8 cellular contexts compared by ENCODE assay signal in the genomic region with DNA sequence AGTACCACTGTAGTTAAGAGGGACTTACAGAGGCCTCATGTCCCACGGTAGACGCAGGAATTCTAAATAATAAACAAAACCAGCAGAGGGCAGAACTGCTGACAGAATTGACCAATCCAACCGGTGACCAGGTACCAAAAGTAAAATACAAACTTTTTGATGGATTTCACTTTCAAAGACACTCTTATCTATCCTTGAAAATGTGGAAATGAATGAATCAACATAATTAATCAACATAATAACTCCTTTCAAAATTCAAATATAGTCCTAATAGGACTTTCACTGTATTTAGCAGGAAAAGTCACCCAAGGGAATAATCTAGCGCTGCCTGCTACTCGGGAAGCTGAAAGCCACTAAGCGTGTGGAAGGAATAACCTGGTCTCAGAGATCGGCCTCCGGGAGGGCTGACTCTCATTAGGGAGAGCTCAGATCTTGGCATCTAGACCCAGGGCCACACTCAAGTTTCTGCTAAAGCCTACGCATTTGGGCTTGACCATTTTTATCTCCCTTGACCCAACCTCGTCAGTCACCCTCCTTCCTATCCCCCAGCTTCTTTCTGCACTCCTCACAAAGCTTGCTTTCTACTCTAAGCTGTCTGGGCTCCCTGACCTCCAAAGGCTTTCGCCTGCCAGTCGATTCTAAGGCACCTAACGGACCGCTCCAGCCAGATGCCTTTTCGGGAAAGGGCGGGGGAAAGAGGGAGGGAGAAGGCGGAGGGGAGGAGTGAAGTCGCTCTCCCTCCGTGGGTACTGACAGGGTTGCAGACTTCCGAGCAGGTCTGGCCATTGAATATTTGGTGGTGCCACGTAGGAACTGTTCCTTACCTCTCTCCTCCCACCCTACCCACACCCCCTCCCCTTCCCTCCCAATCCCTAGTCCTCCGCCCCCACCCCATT. TPM values are rescaled to one million over a fixed set of nuclear protein-coding genes. Genes with fewer than 3 reads are reported as not detected.
DNase-seq lines count a peak whose midpoint lies in the region; ATAC-seq, FAIRE-seq and TF ChIP-seq lines count a peak whose summit lies in the region.

No MANE protein-coding gene starts in this region.

- no peaks in the 10 kb centered on the region for H3K4me1 ChIP-seq in Karpas-422 (ENCODE audit: low read length)
- H3K4me1 ChIP-seq in parathyroid adenoma = no peaks in the 10 kb centered on the region

- H3K9ac ChIP-seq in Karpas-422 (ENCODE audit: low read length) (no peak overlapping the region), parathyroid adenoma (no peak overlapping the region)

- TF ChIP-seq POLR2A in H54 (IDR thresholded peaks at IDR 0.05; ENCODE audit: low read depth, low read length) = no peak

- peaks cover 6% of the 10 kb centered on the region for H3K4me1 Mint-ChIP-seq in activated CD8-positive, alpha-beta T cell treated with anti-CD3 and anti-CD28 coated beads for 36 hours (ENCODE audit: low read depth)
- H3K4me1 Mint-ChIP-seq in activated CD8-positive, alpha-beta T cell treated with anti-CD3 and anti-CD28 coated beads, Interleukin-2, amount 10 ng/mL, durations not matched to agents 7 days and 5 days (ENCODE audit: low read depth) = peaks cover 5% of the 10 kb centered on the region

- peak; percentile 24 for TF ChIP-seq CTCF in activated CD8-positive, alpha-beta T cell treated with anti-CD3 and anti-CD28 coated beads for 36 hours (IDR thresholded peaks at IDR 0.05)
- peak; percentile 26 for TF ChIP-seq CTCF in parathyroid adenoma (IDR thresholded peaks at IDR 0.05)

- H3K4me3 Mint-ChIP-seq in activated CD8-positive, alpha-beta T cell treated with anti-CD3 and anti-CD28 coated beads for 36 hours = no peak overlapping the region
- H3K4me3 Mint-ChIP-seq in activated CD8-positive, alpha-beta T cell treated with anti-CD3 and anti-CD28 coated beads, Interleukin-2, amount 10 ng/mL, durations not matched to agents 7 days and 5 days = no peak overlapping the region

- no peaks in the 10 kb centered on the region for H3K9me3 Mint-ChIP-seq in activated CD8-positive, alpha-beta T cell treated with anti-CD3 and anti-CD28 coated beads for 36 hours
- no peaks in the 10 kb centered on the region for H3K9me3 Mint-ChIP-seq in activated CD8-positive, alpha-beta T cell treated with anti-CD3 and anti-CD28 coated beads, Interleukin-2, amount 10 ng/mL, durations not matched to agents 7 days and 5 days (ENCODE audit: insufficient read depth)

- H3K4me3 ChIP-seq in Karpas-422 (ENCODE audit: low read length) = no peak overlapping the region
- peak overlapping the region; percentile 46 for H3K4me3 ChIP-seq in parathyroid adenoma (ENCODE audit: low read depth, low read length)

- H3K4me2 ChIP-seq in Karpas-422 (ENCODE audit: low read depth, low read length, poor library complexity, severe bottlenecking) (no peak overlapping the region), parathyroid adenoma (ENCODE audit: low read length) (peak overlapping the region; percentile 93)

- CTCF ChIA-PET in activated CD8-positive, alpha-beta T cell treated with anti-CD3 and anti-CD28 coated beads for 36 hours (lab: Charles Lee) = interaction anchor here (2.4 kb wide), 1 partner anchor 355 kb away, joined by 11 read pairs; no protein-coding TSS in a partner anchor
- CTCF ChIA-PET in activated CD8-positive, alpha-beta T cell treated with anti-CD3 and anti-CD28 coated beads, Interleukin-2, amount 10 ng/mL, durations not matched to agents 7 days and 5 days (lab: Charles Lee) = interaction anchor here (0.8 to 2.5 kb wide), 3 partner anchors 10 to 408 kb away, joined by 3 to 16 read pairs (median 4); no protein-coding TSS in a partner anchor

- H3K9me2 ChIP-seq in Karpas-422 (replicated peaks; ENCODE audit: insufficient read depth, low read length) = no peaks in the 10 kb centered on the region

- no peaks in the 10 kb centered on the region for H3K36me3 ChIP-seq in Karpas-422 (ENCODE audit: insufficient read depth, low read length)
- H3K36me3 ChIP-seq in parathyroid adenoma (ENCODE audit: control insufficient read depth, insufficient read depth, low read length) = no peaks in the 10 kb centered on the region

- peak; percentile 80 for FAIRE-seq in H54 (lab: Jason Lieb, UNC)

- H3K27me3 Mint-ChIP-seq in activated CD8-positive, alpha-beta T cell treated with anti-CD3 and anti-CD28 coated beads for 36 hours = peaks cover 17% of the 10 kb centered on the region
- H3K27me3 Mint-ChIP-seq in activated CD8-positive, alpha-beta T cell treated with anti-CD3 and anti-CD28 coated beads, Interleukin-2, amount 10 ng/mL, durations not matched to agents 7 days and 5 days (ENCODE audit: low read depth) = peaks cover 15% of the 10 kb centered on the region

- DNase-seq in activated CD8-positive, alpha-beta T cell treated with anti-CD3 and anti-CD28 coated beads for 36 hours = peak; percentile 1
- DNase-seq in activated CD8-positive, alpha-beta T cell treated with anti-CD3 and anti-CD28 coated beads, Interleukin-2, amount 10 ng/mL, durations not matched to agents 7 days and 5 days = no peak
- DNase-seq in H54 (ENCODE audit: insufficient read length, low spot score) (peak; percentile 54), Karpas-422 (peak; percentile 57), T1000 (lab: John Stamatoyannopoulos, UW) (peak; percentile 18), Right ventricle myocardium superior (no peak)
- no peak for DNase-seq in activated CD4-positive, alpha-beta T cell treated with anti-CD3 and anti-CD28 coated beads, Interleukin-2, amount 50 U/mL, for 4 hours

- H3K27ac ChIP-seq in Karpas-422 (ENCODE audit: low read length) (no peak overlapping the region), parathyroid adenoma (no peak overlapping the region)

- no peaks in the 10 kb centered on the region for H3K79me2 ChIP-seq in Karpas-422 (ENCODE audit: low read length)
- H3K79me2 ChIP-seq in parathyroid adenoma = no peaks in the 10 kb centered on the region

- H2AFZ ChIP-seq in Karpas-422 (ENCODE audit: low read length) (no peak overlapping the region), parathyroid adenoma (peak overlapping the region; percentile 56)

- no peaks in the 10 kb centered on the region for H3K36me3 Mint-ChIP-seq in activated CD8-positive, alpha-beta T cell treated with anti-CD3 and anti-CD28 coated beads for 36 hours (ENCODE audit: low read depth)
- H3K36me3 Mint-ChIP-seq in activated CD8-positive, alpha-beta T cell treated with anti-CD3 and anti-CD28 coated beads, Interleukin-2, amount 10 ng/mL, durations not matched to agents 7 days and 5 days (ENCODE audit: low read depth) = no peaks in the 10 kb centered on the region

- H3K27me3 ChIP-seq in Karpas-422 (ENCODE audit: low read length) (no peaks in the 10 kb centered on the region), parathyroid adenoma (ENCODE audit: control insufficient read depth, insufficient read depth, low read length) (no peaks in the 10 kb centered on the region)

- no peak for ATAC-seq in activated CD8-positive, alpha-beta T cell treated with anti-CD3 and anti-CD28 coated beads for 36 hours
- ATAC-seq in activated CD8-positive, alpha-beta T cell treated with anti-CD3 and anti-CD28 coated beads, Interleukin-2, amount 10 ng/mL, durations not matched to agents 7 days and 5 days = no peak
- ATAC-seq in Right ventricle myocardium superior (ENCODE audit: poor library complexity) = peak; percentile 78

- intact Hi-C loops in activated CD8-positive, alpha-beta T cell treated with anti-CD3 and anti-CD28 coated beads for 36 hours (cut with micrococcal nuclease) = loop anchor here (5.0 kb wide), 1 partner anchor 356 kb away; no protein-coding TSS in a partner anchor
- intact Hi-C loops in Right ventricle myocardium superior (cut with DNase I) = loop anchor here (5.0 kb wide), 1 partner anchor 411 kb away; no protein-coding TSS in a partner anchor

- no peaks in the 10 kb centered on the region for H4K20me1 ChIP-seq in Karpas-422 (ENCODE audit: insufficient read depth, low read depth, low read length)

- H3K27ac Mint-ChIP-seq in activated CD8-positive, alpha-beta T cell treated with anti-CD3 and anti-CD28 coated beads for 36 hours = no peak overlapping the region
- no peak overlapping the region for H3K27ac Mint-ChIP-seq in activated CD8-positive, alpha-beta T cell treated with anti-CD3 and anti-CD28 coated beads, Interleukin-2, amount 10 ng/mL, durations not matched to agents 7 days and 5 days

- H3K9me3 ChIP-seq in Karpas-422 (ENCODE audit: low read length) = no peaks in the 10 kb centered on the region
- H3K9me3 ChIP-seq in parathyroid adenoma (ENCODE audit: control insufficient read depth, low read length) = no peaks in the 10 kb centered on the region

- POLR2A ChIA-PET in activated CD8-positive, alpha-beta T cell treated with anti-CD3 and anti-CD28 coated beads for 36 hours (lab: Charles Lee) = no interaction called here
- POLR2A ChIA-PET in activated CD8-positive, alpha-beta T cell treated with anti-CD3 and anti-CD28 coated beads, Interleukin-2, amount 10 ng/mL, durations not matched to agents 7 days and 5 days (lab: Charles Lee) = no interaction called here

RNA-seq across cellular contexts. Expression of a gene that starts 1.6 kb away (rescaled TPM):
- not detected for total RNA-seq in activated CD8-positive, alpha-beta T cell treated with anti-CD3 and anti-CD28 coated beads for 36 hours
- total RNA-seq in activated CD8-positive, alpha-beta T cell treated with anti-CD3 and anti-CD28 coated beads, Interleukin-2, amount 10 ng/mL, durations not matched to agents 7 days and 5 days = not detected
- total RNA-seq in Karpas-422 (2014; rRNA removed; shearing (Covaris generic); ENCODE audit: low replicate concordance) = not detected in 2 replicates
- total RNA-seq in Right ventricle myocardium superior = not detected

Comparison
In these comparisons a context has a peak if more than half of its experiments do, and no peak if none do; other contexts are left out.
1. DNase-seq: peak in activated CD8-positive, alpha-beta T cell treated with anti-CD3 and anti-CD28 coated beads for 36 hours (single experiment), H54 (single experiment), Karpas-422 (single experiment) and T1000 (single experiment); none in activated CD8-positive, alpha-beta T cell treated with anti-CD3 and anti-CD28 coated beads, Interleukin-2, amount 10 ng/mL, durations not matched to agents 7 days and 5 days (single experiment), Right ventricle myocardium superior (single experiment) and activated CD4-positive, alpha-beta T cell treated with anti-CD3 and anti-CD28 coated beads, Interleukin-2, amount 50 U/mL, for 4 hours (0 of 2).